ENCODE assay signal across 8 cellular contexts in genomic region chr14:58107947-58108552, GRCh38. TPM values are rescaled to one million over a fixed set of nuclear protein-coding genes. Genes with fewer than 3 reads are reported as not detected.
DNase-seq lines count a peak whose midpoint lies in the region; ATAC-seq and TF ChIP-seq lines count a peak whose summit lies in the region.

No MANE protein-coding gene starts in this region.

- H3K27me3 ChIP-seq in AG04450 (ENCODE audit: control insufficient read depth, insufficient read depth, low read length) = peaks cover 7% of the 10 kb centered on the region

- peaks cover 4% of the 10 kb centered on the region for H3K4me1 Mint-ChIP-seq in nephron

- CTCF ChIA-PET in AG04450 (lab: Charles Lee) = interaction anchor here (0.6 to 7.4 kb wide), 29 partner anchors 9 to 342 kb away, joined by 3 to 92 read pairs (median 4); partner anchors contain the start of genes ACTR10, PSMA3 and TOMM20L

- no peak overlapping the region for H3K27ac Mint-ChIP-seq in nephron

- peaks cover 3% of the 10 kb centered on the region for H3K27me3 Mint-ChIP-seq in nephron (ENCODE audit: low read depth)

- ATAC-seq in GM19395 (IDR thresholded peaks at IDR 0.05; ENCODE audit: unreplicated experiment) (no peak), HG03378 (IDR thresholded peaks at IDR 0.05; ENCODE audit: unreplicated experiment) (no peak)

- no peak overlapping the region for H3K4me3 Mint-ChIP-seq in nephron

- H3K4me3 ChIP-seq in AG04450 (ENCODE audit: low read depth, low read length) (no peak overlapping the region), epithelial cell of esophagus (ENCODE audit: low read length) (no peak overlapping the region)

- DNase-seq in AG04450 (ENCODE audit: low read depth, low spot score) (peak; percentile 46), GM10266 (ENCODE audit: extremely low spot score) (peak; percentile 39), NCI-H187 treated with DMSO at 0.1 percent for 48 hours (lab: John Stamatoyannopoulos, UW) (peak; percentile 36), UCSD-AML1 (lab: John Stamatoyannopoulos, UW; ENCODE audit: unreplicated experiment) (peak; percentile 10), epithelial cell of esophagus (ENCODE audit: low read depth) (peak; percentile 70)

- TF ChIP-seq CTCF in AG04450 (IDR thresholded peaks at IDR 0.05; ENCODE audit: low read depth, low read length) (peak; percentile 91), GM10266 (IDR thresholded peaks at IDR 0.05; ENCODE audit: control insufficient read depth, insufficient read depth, low read depth, missing control alignments) (peak; percentile 61), epithelial cell of esophagus (IDR thresholded peaks at IDR 0.05; ENCODE audit: insufficient read depth, low read depth, low read length, missing control alignments) (peak; percentile 79), nephron (IDR thresholded peaks at IDR 0.05; ENCODE audit: unreplicated experiment in 3 of 3) (peak; percentile 72 to 76 (median 76))

- H3K27ac ChIP-seq in AG04450 (ENCODE audit: low read depth, low read length) = no peak overlapping the region

- POLR2A ChIA-PET in AG04450 (lab: Yijun Ruan, JAX) = no interaction called here

- H3K36me3 Mint-ChIP-seq in nephron (ENCODE audit: low read depth) = no peaks in the 10 kb centered on the region

- no peaks in the 10 kb centered on the region for H3K9me3 Mint-ChIP-seq in nephron

- no peaks in the 10 kb centered on the region for H3K9me3 ChIP-seq in AG04450 (ENCODE audit: control insufficient read depth, insufficient read depth, low read length)

RNA-seq across cellular contexts. Expression of gene ARMH4, which starts 44.0 kb away (rescaled TPM):
- polyA plus RNA-seq in AG04450 (2011; rRNA removed) = 5.7 and 6.4 TPM in 2 replicates
- polyA minus RNA-seq in AG04450 (2011; rRNA and poly(A)+ RNA removed) = 47.3 and 53.0 TPM in 2 replicates

Comparison
In these comparisons a context has a peak if more than half of its experiments do, and no peak if none do; other contexts are left out.
1. DNase-seq: peak in every context shown above with its lines; median percentile 70 in epithelial cell of esophagus; 46 in AG04450; 39 in GM10266; 36 in NCI-H187 treated with DMSO at 0.1 percent for 48 hours; 10 in UCSD-AML1.